ENCODE assay signal across 8 cellular contexts in the genomic region with DNA sequence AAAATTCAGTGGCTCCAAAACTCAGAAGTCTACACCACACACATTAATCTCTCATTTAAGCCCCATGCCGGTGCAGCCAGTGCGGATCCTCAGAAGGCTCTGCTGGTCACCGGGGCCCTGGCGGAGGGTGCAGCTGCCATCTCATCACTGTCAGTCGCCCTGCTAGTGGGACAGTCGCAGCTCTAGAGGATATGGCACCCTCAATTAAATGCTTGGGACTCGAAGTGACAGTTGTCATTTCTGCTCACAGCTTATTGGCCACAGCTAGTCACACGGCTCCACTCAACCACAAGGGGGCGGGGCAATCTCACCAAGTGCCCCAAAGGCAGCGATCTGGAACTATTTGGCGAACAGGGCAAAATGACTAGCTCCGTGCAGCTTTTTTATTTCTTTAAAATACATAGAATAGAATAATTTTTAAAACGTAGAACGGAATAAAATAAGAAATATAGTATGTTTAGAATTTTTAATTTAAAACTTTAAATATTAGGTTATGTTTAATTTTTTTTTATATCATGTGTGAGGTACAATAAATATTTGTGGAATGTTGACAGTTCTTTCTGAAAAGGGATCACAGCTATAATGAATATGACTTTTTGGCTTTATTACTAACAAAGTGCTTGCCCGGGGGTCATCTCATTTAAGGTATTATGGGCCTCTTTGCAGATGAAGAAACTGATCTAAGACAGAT. TPM values are rescaled to one million over a fixed set of nuclear protein-coding genes. Genes with fewer than 3 reads are reported as not detected.
DNase-seq lines count a peak whose midpoint lies in the region; ATAC-seq and TF ChIP-seq lines count a peak whose summit lies in the region.

No MANE protein-coding gene starts in this region.

- H3K27me3 ChIP-seq in CD4-positive, alpha-beta T cell (ENCODE audit: control insufficient read depth, insufficient read depth, low read length) = no peaks in the 10 kb centered on the region
- no peaks in the 10 kb centered on the region for H3K27me3 ChIP-seq in left ventricle myocardium inferior (ENCODE audit: low read depth)

- H3K9me3 Mint-ChIP-seq in CD4-positive, alpha-beta T cell = no peaks in the 10 kb centered on the region
- H3K9me3 Mint-ChIP-seq in T-helper 2 cell treated with Interferon-gamma antibody and Interleukin-4, amounts not matched to agents 5 μg/mL and 100 μg/mL, for 36 hours = no peaks in the 10 kb centered on the region

- no peaks in the 10 kb centered on the region for H3K36me3 ChIP-seq in left ventricle myocardium inferior

- H3K4me3 ChIP-seq in left ventricle myocardium inferior = peak overlapping the region; percentile 44

- peaks cover 25% of the 10 kb centered on the region for H3K4me1 Mint-ChIP-seq in CD4-positive, alpha-beta T cell (ENCODE audit: low read depth)
- peaks cover 4% of the 10 kb centered on the region for H3K4me1 Mint-ChIP-seq in T-helper 2 cell treated with Interferon-gamma antibody and Interleukin-4, amounts not matched to agents 5 μg/mL and 100 μg/mL, for 36 hours (ENCODE audit: low read depth)

- no peak overlapping the region for H3K27ac ChIP-seq in CD4-positive, alpha-beta T cell (ENCODE audit: low read depth, low read length)
- no peak overlapping the region for H3K27ac ChIP-seq in left ventricle myocardium inferior (replicated peaks)

- H3K4me1 ChIP-seq in left ventricle myocardium inferior = peaks cover 10% of the 10 kb centered on the region

- DNase-seq in CD4-positive, alpha-beta T cell = peak; percentile 78 to 89 (median 84)
- DNase-seq in NCI-H1436 treated with DMSO at 0.1 percent for 48 hours (lab: John Stamatoyannopoulos, UW) (peak; percentile 39), amniotic stem cell (lab: John Stamatoyannopoulos, UW) (peak; percentile 63), left ventricle myocardium inferior (peak; percentile 88), sciatic nerve (ENCODE audit: low spot score) (peak; percentile 93)
- peak; percentile 80 for DNase-seq in T-helper 2 cell treated with Interferon-gamma antibody and Interleukin-4, amounts not matched to agents 5 μg/mL and 100 μg/mL, for 36 hours (ENCODE audit: low spot score)

- no peaks in the 10 kb centered on the region for H3K27me3 Mint-ChIP-seq in CD4-positive, alpha-beta T cell
- peaks cover 69% of the 10 kb centered on the region for H3K27me3 Mint-ChIP-seq in T-helper 2 cell treated with Interferon-gamma antibody and Interleukin-4, amounts not matched to agents 5 μg/mL and 100 μg/mL, for 36 hours (ENCODE audit: low read depth)

- H3K9me3 ChIP-seq in CD4-positive, alpha-beta T cell (ENCODE audit: control insufficient read depth, low read length) = no peaks in the 10 kb centered on the region
- no peaks in the 10 kb centered on the region for H3K9me3 ChIP-seq in left ventricle myocardium inferior (replicated peaks)

- no peak overlapping the region for H3K27ac Mint-ChIP-seq in CD4-positive, alpha-beta T cell
- H3K27ac Mint-ChIP-seq in T-helper 2 cell treated with Interferon-gamma antibody and Interleukin-4, amounts not matched to agents 5 μg/mL and 100 μg/mL, for 36 hours = no peak overlapping the region

- H3K4me3 Mint-ChIP-seq in CD4-positive, alpha-beta T cell = peak overlapping the region; percentile 45
- no peak overlapping the region for H3K4me3 Mint-ChIP-seq in T-helper 2 cell treated with Interferon-gamma antibody and Interleukin-4, amounts not matched to agents 5 μg/mL and 100 μg/mL, for 36 hours

- POLR2A ChIA-PET in CD4-positive, alpha-beta T cell (lab: Charles Lee) = interaction anchor here (0.6 to 2.8 kb wide), 20 partner anchors 8 to 389 kb away, joined by 3 to 19 read pairs (median 5); partner anchors contain the start of genes MAN1C1, MTFR1L, PAFAH2 and PAQR7

- ATAC-seq in CD4-positive, alpha-beta T cell (ENCODE audit: poor library complexity) = peak; percentile 99
- ATAC-seq in GM21717 (IDR thresholded peaks at IDR 0.05; ENCODE audit: unreplicated experiment) (peak; percentile 52), sciatic nerve (peak; percentile 94), GM19467 (IDR thresholded peaks at IDR 0.05; ENCODE audit: unreplicated experiment) (no peak)

- CTCF ChIA-PET in CD4-positive, alpha-beta T cell (lab: Charles Lee) = interaction anchor here (0.6 to 2.2 kb wide), 26 partner anchors 10 to 286 kb away, joined by 3 to 12 read pairs (median 4); no protein-coding TSS in a partner anchor

- peak; percentile 71 for TF ChIP-seq CTCF in CD4-positive, alpha-beta T cell (IDR thresholded peaks at IDR 0.05)
- TF ChIP-seq CTCF in left ventricle myocardium inferior (IDR thresholded peaks at IDR 0.05; ENCODE audit: borderline replicate concordance) = peak; percentile 85

- intact Hi-C loops in CD4-positive, alpha-beta T cell (cut with DNase I, micrococcal nuclease) = loop anchor here in 1 of 2 experiments (2.0 kb wide), 1 partner anchor 390 kb away; the partner anchor contains the start of gene PAFAH2
- intact Hi-C loops in left ventricle myocardium inferior (cut with micrococcal nuclease) (loop anchor here (2.0 kb wide), 1 partner anchor 188 kb away; no protein-coding TSS in a partner anchor), sciatic nerve (cut with DNase I) (no loop called here)

- H3K36me3 Mint-ChIP-seq in CD4-positive, alpha-beta T cell (ENCODE audit: low read depth) = no peaks in the 10 kb centered on the region
- no peaks in the 10 kb centered on the region for H3K36me3 Mint-ChIP-seq in T-helper 2 cell treated with Interferon-gamma antibody and Interleukin-4, amounts not matched to agents 5 μg/mL and 100 μg/mL, for 36 hours (ENCODE audit: low read depth)

RNA-seq across cellular contexts. Expression of gene MAN1C1, which starts 8.0 kb away (rescaled TPM):
- total RNA-seq in CD4-positive, alpha-beta T cell = 10 to 100 TPM; 44.4 to 46.9 TPM
- total RNA-seq in left ventricle myocardium inferior (18.0 TPM), sciatic nerve (29.4 TPM)

Comparison
In these comparisons a context has a peak if more than half of its experiments do, and no peak if none do; other contexts are left out.
1. DNase-seq: peak in every context shown above with its lines; median percentile 93 in sciatic nerve; 88 in left ventricle myocardium inferior; 84 in CD4-positive, alpha-beta T cell; 80 in T-helper 2 cell treated with Interferon-gamma antibody and Interleukin-4, amounts not matched to agents 5 μg/mL and 100 μg/mL, for 36 hours; 63 in amniotic stem cell; 39 in NCI-H1436 treated with DMSO at 0.1 percent for 48 hours.